8 cellular contexts compared by ENCODE assay signal in genomic region chr9:126327016-126327749, GRCh38. TPM values are rescaled to one million over a fixed set of nuclear protein-coding genes. Genes with fewer than 3 reads are reported as not detected.
DNase-seq lines count a peak whose midpoint lies in the region; ATAC-seq and TF ChIP-seq lines count a peak whose summit lies in the region.

No MANE protein-coding gene starts in this region.

- H3K36me3 ChIP-seq in mesenchymal stem cell (ENCODE audit: control insufficient read depth in 1 of 2, insufficient read depth in 2 of 2, low read depth in 1 of 2, low read length in 2 of 2) (no peaks in the 10 kb centered on the region), testis (ENCODE audit: low read depth, missing control alignments) (no peaks in the 10 kb centered on the region)

- peak overlapping the region; percentile 79 for H2AK5ac ChIP-seq in mesenchymal stem cell (ENCODE audit: low read length, severe bottlenecking)

- peaks cover 19% of the 10 kb centered on the region for H3K79me1 ChIP-seq in mesenchymal stem cell (replicated peaks; ENCODE audit: low read length, poor library complexity, severe bottlenecking)

- peak overlapping the region; percentile 49 to 98 for H3K14ac ChIP-seq in mesenchymal stem cell (ENCODE audit: low read length in 2 of 2)

- H2BK120ac ChIP-seq in mesenchymal stem cell (ENCODE audit: low read depth, low read length) = peak overlapping the region; percentile 78

- H2BK5ac ChIP-seq in mesenchymal stem cell (ENCODE audit: low read depth, low read length, poor library complexity, severe bottlenecking) = no peak overlapping the region

- H3K4me2 ChIP-seq in mesenchymal stem cell (ENCODE audit: low read length, poor library complexity, severe bottlenecking) = peak overlapping the region; percentile 82

- peak overlapping the region in 1 of 2 experiments; percentile 94 for H3K23ac ChIP-seq in mesenchymal stem cell (ENCODE audit: low read length in 2 of 2)

- intact Hi-C loops in dorsolateral prefrontal cortex (cut with DNase I) (loop anchor here in 1 of 2 donors (5.0 kb wide), 1 partner anchor 70 kb away; no protein-coding TSS in a partner anchor), testis (cut with DNase I; ENCODE audit: low total_unique reads) (no loop called here)

- H2BK12ac ChIP-seq in mesenchymal stem cell (ENCODE audit: low read length in 2 of 2) = peak overlapping the region; percentile 18 to 74

- H3K27me3 ChIP-seq in dorsolateral prefrontal cortex (no peaks in the 10 kb centered on the region), mesenchymal stem cell (ENCODE audit: control insufficient read depth in 1 of 2, insufficient read depth in 1 of 2, low read length in 2 of 2) (no peaks in the 10 kb centered on the region), testis (no peaks in the 10 kb centered on the region)

- WGBS in mesenchymal stem cell = 12% methylated on average over 41 of the region's 59 CpGs
- WGBS in testis, 2 donors = 7 to 23% methylated on average over 6 to 31 of the region's 59 CpGs

- TF ChIP-seq CTCF in dorsolateral prefrontal cortex (IDR thresholded peaks at IDR 0.05 in 54 of 56, conservative IDR thresholded peaks at IDR 0.05 in 2 of 56; ENCODE audit: low read depth in 1 of 56, partially characterized antibody in 56 of 56) = peak in 6 of 56 donors; percentile 2 to 17 (median 12)
- TF ChIP-seq CTCF in testis (IDR thresholded peaks at IDR 0.05) = no peak

- H3K18ac ChIP-seq in mesenchymal stem cell (ENCODE audit: low read depth in 1 of 2, low read length in 2 of 2) = peak overlapping the region in 1 of 2 experiments; percentile 75

- H3K4me1 ChIP-seq in mesenchymal stem cell (ENCODE audit: control insufficient read depth, insufficient read depth, low read depth, low read length) = peaks cover 10% of the 10 kb centered on the region
- H3K4me1 ChIP-seq in testis = peaks cover 13% of the 10 kb centered on the region

- H2BK15ac ChIP-seq in mesenchymal stem cell (ENCODE audit: low read depth, poor library complexity, severe bottlenecking) = peak overlapping the region; percentile 29

- H3K4me3 ChIP-seq in dorsolateral prefrontal cortex (peak overlapping the region; percentile 39 to 87 (median 77)), mesenchymal stem cell (ENCODE audit: insufficient read depth in 1 of 2, low read depth in 1 of 2, low read length in 2 of 2) (peak overlapping the region; percentile 74 to 87), testis (peak overlapping the region; percentile 64 to 67)

- peak overlapping the region; percentile 82 for H4K91ac ChIP-seq in mesenchymal stem cell (ENCODE audit: low read length)

- H3K9me3 ChIP-seq in mesenchymal stem cell (ENCODE audit: control insufficient read depth, low read length) = peaks cover 11% of the 10 kb centered on the region
- no peaks in the 10 kb centered on the region for H3K9me3 ChIP-seq in testis

- DNase-seq in NCI-H510A treated with DMSO at 0.1 percent for 48 hours (lab: John Stamatoyannopoulos, UW) (peak; percentile 34), NCI-H510A (lab: John Stamatoyannopoulos, UW) (no peak), T-helper 9 cell (peak; percentile 9), dorsolateral prefrontal cortex (peak in 2 of 10 donors; percentile 27 to 60), mesenchymal stem cell (no peak), testis (peak; percentile 25)

- no peak for TF ChIP-seq POLR2A in testis (IDR thresholded peaks at IDR 0.05)

- peak overlapping the region; percentile 54 to 69 for H3K4ac ChIP-seq in mesenchymal stem cell (ENCODE audit: low read depth in 1 of 2, low read length in 2 of 2)

- H2AFZ ChIP-seq in mesenchymal stem cell (ENCODE audit: low read depth, low read length) = peak overlapping the region; percentile 58

- peak overlapping the region; percentile 94 for H4K8ac ChIP-seq in mesenchymal stem cell (ENCODE audit: low read length)

- H3K9ac ChIP-seq in mesenchymal stem cell (ENCODE audit: low read length) = peak overlapping the region; percentile 89

- ATAC-seq in GM21528 (IDR thresholded peaks at IDR 0.05; ENCODE audit: low FRiP score, unreplicated experiment) = no peak
- ATAC-seq in HG02852 (IDR thresholded peaks at IDR 0.05; ENCODE audit: unreplicated experiment) = no peak

- H3K27ac ChIP-seq in dorsolateral prefrontal cortex (peak overlapping the region; percentile 73 to 99 (median 95)), mesenchymal stem cell (ENCODE audit: low read length, poor library complexity, severe bottlenecking) (no peak overlapping the region), testis (peak overlapping the region; percentile 55 to 89)

RNA-seq across cellular contexts. Expression of gene MVB12B, which starts 0.6 kb away (rescaled TPM):
- total RNA-seq in dorsolateral prefrontal cortex (100 to 1,000 TPM in 23 of 120 experiments, 10 to 100 TPM in 97; 43.4 to 233 (median 75.7) TPM), testis (10 to 100 TPM; 26.2 to 30.7 TPM)
- polyA plus RNA-seq in mesenchymal stem cell (2013, experiment 1 of 2) = 3.5 TPM
- 3.4 TPM for polyA plus RNA-seq in mesenchymal stem cell (2013, experiment 2 of 2)
- 13.6 TPM for polyA plus RNA-seq in testis (ENCODE audit: insufficient read depth, low read depth, low replicate concordance)

Comparison
In these comparisons a context has a peak if more than half of its experiments do, and no peak if none do; other contexts are left out.
1. DNase-seq: peak in NCI-H510A treated with DMSO at 0.1 percent for 48 hours (single experiment), T-helper 9 cell (single experiment) and testis (single experiment); none in NCI-H510A (single experiment) and mesenchymal stem cell (single experiment).
2. Peak in every context shown above with its lines, with median percentiles within 50 percentile points of each other: H3K4me3 ChIP-seq.